8 cellular contexts compared by ENCODE assay signal in the genomic region with DNA sequence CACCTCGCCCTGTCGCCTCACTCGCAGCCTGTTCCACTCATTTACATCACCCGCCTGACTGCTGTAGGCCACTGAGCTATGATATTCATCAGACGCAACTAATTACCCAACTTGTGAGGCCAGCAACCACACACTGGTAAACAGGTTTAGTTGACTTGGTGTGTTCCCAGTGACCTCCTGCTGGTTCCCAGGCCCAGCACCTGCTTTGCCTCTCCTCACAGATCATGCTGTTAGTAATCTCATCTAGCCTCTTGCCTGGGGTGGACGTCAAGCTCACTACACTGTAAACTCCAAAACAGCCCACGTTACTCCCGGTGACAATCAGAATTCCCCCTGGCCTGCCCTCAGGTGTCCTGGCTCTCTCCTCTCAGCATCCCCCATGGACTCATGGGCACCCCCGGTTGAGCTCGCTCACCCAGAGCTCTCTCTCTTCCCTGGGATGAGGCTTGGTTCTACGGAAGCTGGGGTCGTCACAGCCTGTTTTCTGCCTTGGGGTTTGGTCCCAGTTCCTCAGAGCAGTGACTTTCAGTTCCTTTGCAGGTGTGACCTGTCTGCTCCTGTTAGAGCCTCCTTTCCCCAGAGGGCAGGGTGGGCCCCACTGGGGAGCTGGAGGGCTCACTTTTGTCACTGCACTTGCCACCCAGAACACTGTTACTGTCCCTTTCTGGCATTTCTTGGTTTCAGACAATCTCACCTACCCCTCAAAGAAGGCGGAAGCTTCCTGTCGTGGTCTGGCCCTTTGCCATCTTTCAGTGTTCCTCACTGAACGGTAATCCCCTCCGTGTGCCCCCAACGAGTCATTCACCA. TPM values are rescaled to one million over a fixed set of nuclear protein-coding genes. Genes with fewer than 3 reads are reported as not detected.
DNase-seq lines count a peak whose midpoint lies in the region; ATAC-seq and TF ChIP-seq lines count a peak whose summit lies in the region.

No MANE protein-coding gene starts in this region.

- DNase-seq in effector CD4-positive, alpha-beta T cell, result peak; percentile 38
- no peak for DNase-seq in NCI-H526 (lab: John Stamatoyannopoulos, UW)
- no peak for DNase-seq in vagina (ENCODE audit: extremely low spot score in 2 of 2)
- DNase-seq in breast epithelium (ENCODE audit: low spot score in 2 of 2), result no peak
- DNase-seq in T1000 (lab: John Stamatoyannopoulos, UW), result no peak

- peaks cover 77% of the 10 kb centered on the region for H3K79me2 ChIP-seq in SU-DHL-6 (ENCODE audit: insufficient read depth, low read length)

- intact Hi-C loops in vagina (cut with DNase I), result no loop called here
- intact Hi-C loops in breast epithelium (cut with DNase I; ENCODE audit: low total_unique reads), result no loop called here

- no peaks in the 10 kb centered on the region for H3K4me1 ChIP-seq in vagina
- no peaks in the 10 kb centered on the region for H3K4me1 ChIP-seq in breast epithelium

- H2AFZ ChIP-seq in SU-DHL-6 (ENCODE audit: low read depth, low read length, severe bottlenecking), result no peak overlapping the region

- peak overlapping the region; percentile 96 for H3K27ac ChIP-seq in SU-DHL-6 (ENCODE audit: low read depth, low read length)
- H3K27ac ChIP-seq in vagina, result no peak overlapping the region
- no peak overlapping the region for H3K27ac ChIP-seq in breast epithelium

- H3K4me2 ChIP-seq in SU-DHL-6 (ENCODE audit: low read depth, low read length, poor library complexity, severe bottlenecking), result peak overlapping the region; percentile 62

- ATAC-seq in GM18517 (IDR thresholded peaks at IDR 0.05; ENCODE audit: unreplicated experiment), result peak; percentile 80
- ATAC-seq in HG02763 (IDR thresholded peaks at IDR 0.05; ENCODE audit: unreplicated experiment), result peak; percentile 76

- H3K27me3 ChIP-seq in SU-DHL-6 (ENCODE audit: low read length) (no peaks in the 10 kb centered on the region), vagina (no peaks in the 10 kb centered on the region), breast epithelium (no peaks in the 10 kb centered on the region)

- H3K36me3 ChIP-seq in SU-DHL-6 (ENCODE audit: low read length) (peaks cover 5% of the 10 kb centered on the region; the same call in 1 of the 2 replicates), vagina (no peaks in the 10 kb centered on the region), breast epithelium (no peaks in the 10 kb centered on the region)

- H4K20me1 ChIP-seq in SU-DHL-6 (ENCODE audit: low read depth, low read length), result no peaks in the 10 kb centered on the region

- H3K9ac ChIP-seq in SU-DHL-6 (ENCODE audit: low read length), result peak overlapping the region; percentile 64

- H3K9me3 ChIP-seq in SU-DHL-6 (ENCODE audit: insufficient read depth, low read length) (no peaks in the 10 kb centered on the region), vagina (no peaks in the 10 kb centered on the region), breast epithelium (no peaks in the 10 kb centered on the region)

- TF ChIP-seq CTCF in SU-DHL-6 (IDR thresholded peaks at IDR 0.05; ENCODE audit: insufficient read depth, low read length, poor library complexity, severe bottlenecking), result no peak
- no peak for TF ChIP-seq CTCF in vagina (IDR thresholded peaks at IDR 0.05)
- TF ChIP-seq CTCF in breast epithelium (IDR thresholded peaks at IDR 0.05), result no peak

- peaks cover 54% of the 10 kb centered on the region for H3F3A ChIP-seq in SU-DHL-6 (ENCODE audit: insufficient read depth)

- no peaks in the 10 kb centered on the region for H3K9me2 ChIP-seq in SU-DHL-6 (replicated peaks; ENCODE audit: insufficient read depth, low read length)

- no peak for TF ChIP-seq POLR2A in vagina (IDR thresholded peaks at IDR 0.05)
- TF ChIP-seq POLR2A in breast epithelium (IDR thresholded peaks at IDR 0.05), result no peak

- H3K4me3 ChIP-seq in SU-DHL-6 (ENCODE audit: insufficient read depth, low read length, poor library complexity, severe bottlenecking) (peak overlapping the region; percentile 47), vagina (no peak overlapping the region), breast epithelium (no peak overlapping the region)

RNA-seq across cellular contexts. Expression of a gene that starts 40.3 kb away (rescaled TPM):
- total RNA-seq in vagina, result 33.4 TPM
- total RNA-seq in breast epithelium, result 10 to 100 TPM; 18.4 to 20.3 (median 20.0) TPM
